1 cellular context compared by ENCODE assay signal in the genomic region with DNA sequence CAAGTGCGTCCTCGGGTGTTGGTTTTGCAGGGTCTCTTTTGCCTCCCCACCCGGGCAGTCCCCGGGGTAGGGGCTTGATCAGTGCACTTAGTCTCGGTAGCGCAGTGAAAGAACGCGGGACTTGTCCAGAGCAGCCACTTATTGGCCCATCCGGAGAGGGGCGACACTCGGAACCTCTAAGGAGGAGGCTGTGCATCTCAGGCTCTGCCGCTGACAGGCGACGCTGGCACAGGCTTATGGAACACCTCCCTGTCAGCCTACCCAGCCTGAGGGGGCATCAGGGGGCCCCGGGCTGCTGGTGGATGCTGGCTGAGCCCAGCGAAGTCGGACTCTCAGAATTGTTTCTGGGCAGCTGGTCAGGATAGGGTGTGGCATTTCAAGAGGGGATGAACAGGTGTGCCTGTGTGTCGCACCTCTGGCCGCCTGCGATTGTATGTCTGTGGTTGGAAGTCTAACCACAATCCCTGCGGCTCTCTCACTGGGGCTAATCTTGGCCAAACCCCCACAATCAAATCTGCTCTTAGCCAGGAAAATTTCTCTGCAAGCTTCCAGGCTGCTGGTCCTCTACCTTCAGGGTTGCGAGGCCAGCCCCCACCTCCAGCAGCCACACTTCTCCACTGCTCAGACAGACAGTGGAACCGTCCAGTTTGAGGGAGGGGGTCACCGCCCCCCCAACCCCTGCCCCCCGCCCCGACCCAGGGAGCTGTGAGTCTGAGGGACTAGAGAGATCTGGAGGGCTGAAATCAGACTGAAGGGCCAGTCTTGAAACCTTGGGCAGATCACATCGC.
A peak's percentile ranks its signal among the peaks of the same experiment; 100 is the strongest.
TF ChIP-seq lines count a peak whose summit lies in the region.

No MANE protein-coding gene starts in this region.

TF ChIP-seq in K562, 482 proteins besides CTCF, POLR2A, EP300 and RAD21 (continued from another document and continues in another):
- TF ChIP-seq, protein P1, sequence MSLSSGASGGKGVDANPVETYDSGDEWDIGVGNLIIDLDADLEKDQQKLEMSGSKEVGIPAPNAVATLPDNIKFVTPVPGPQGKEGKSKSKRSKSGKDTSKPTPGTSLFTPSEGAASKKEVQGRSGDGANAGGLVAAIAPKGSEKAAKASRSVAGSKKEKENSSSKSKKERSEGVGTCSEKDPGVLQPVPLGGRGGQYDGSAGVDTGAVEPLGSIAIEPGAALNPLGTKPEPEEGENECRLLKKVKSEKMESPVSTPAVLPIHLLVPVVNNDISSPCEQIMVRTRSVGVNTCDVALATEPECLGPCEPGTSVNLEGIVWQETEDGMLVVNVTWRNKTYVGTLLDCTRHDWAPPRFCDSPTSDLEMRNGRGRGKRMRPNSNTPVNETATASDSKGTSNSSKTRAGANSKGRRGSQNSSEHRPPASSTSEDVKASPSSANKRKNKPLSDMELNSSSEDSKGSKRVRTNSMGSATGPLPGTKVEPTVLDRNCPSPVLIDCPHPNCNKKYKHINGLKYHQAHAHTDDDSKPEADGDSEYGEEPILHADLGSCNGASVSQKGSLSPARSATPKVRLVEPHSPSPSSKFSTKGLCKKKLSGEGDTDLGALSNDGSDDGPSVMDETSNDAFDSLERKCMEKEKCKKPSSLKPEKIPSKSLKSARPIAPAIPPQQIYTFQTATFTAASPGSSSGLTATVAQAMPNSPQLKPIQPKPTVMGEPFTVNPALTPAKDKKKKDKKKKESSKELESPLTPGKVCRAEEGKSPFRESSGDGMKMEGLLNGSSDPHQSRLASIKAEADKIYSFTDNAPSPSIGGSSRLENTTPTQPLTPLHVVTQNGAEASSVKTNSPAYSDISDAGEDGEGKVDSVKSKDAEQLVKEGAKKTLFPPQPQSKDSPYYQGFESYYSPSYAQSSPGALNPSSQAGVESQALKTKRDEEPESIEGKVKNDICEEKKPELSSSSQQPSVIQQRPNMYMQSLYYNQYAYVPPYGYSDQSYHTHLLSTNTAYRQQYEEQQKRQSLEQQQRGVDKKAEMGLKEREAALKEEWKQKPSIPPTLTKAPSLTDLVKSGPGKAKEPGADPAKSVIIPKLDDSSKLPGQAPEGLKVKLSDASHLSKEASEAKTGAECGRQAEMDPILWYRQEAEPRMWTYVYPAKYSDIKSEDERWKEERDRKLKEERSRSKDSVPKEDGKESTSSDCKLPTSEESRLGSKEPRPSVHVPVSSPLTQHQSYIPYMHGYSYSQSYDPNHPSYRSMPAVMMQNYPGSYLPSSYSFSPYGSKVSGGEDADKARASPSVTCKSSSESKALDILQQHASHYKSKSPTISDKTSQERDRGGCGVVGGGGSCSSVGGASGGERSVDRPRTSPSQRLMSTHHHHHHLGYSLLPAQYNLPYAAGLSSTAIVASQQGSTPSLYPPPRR (CRISPR knock-in tag; IDR thresholded peaks at IDR 0.05; ENCODE audit: borderline replicate concordance) = no peak
- TF ChIP-seq, protein P2, sequence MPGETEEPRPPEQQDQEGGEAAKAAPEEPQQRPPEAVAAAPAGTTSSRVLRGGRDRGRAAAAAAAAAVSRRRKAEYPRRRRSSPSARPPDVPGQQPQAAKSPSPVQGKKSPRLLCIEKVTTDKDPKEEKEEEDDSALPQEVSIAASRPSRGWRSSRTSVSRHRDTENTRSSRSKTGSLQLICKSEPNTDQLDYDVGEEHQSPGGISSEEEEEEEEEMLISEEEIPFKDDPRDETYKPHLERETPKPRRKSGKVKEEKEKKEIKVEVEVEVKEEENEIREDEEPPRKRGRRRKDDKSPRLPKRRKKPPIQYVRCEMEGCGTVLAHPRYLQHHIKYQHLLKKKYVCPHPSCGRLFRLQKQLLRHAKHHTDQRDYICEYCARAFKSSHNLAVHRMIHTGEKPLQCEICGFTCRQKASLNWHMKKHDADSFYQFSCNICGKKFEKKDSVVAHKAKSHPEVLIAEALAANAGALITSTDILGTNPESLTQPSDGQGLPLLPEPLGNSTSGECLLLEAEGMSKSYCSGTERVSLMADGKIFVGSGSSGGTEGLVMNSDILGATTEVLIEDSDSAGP (CRISPR knock-in tag; IDR thresholded peaks at IDR 0.05) = no peak
- TF ChIP-seq ELF1 (tag; IDR thresholded peaks at IDR 0.05) = no peak; the same call in 1 of the 2 replicates
- TF ChIP-seq, protein P3, sequence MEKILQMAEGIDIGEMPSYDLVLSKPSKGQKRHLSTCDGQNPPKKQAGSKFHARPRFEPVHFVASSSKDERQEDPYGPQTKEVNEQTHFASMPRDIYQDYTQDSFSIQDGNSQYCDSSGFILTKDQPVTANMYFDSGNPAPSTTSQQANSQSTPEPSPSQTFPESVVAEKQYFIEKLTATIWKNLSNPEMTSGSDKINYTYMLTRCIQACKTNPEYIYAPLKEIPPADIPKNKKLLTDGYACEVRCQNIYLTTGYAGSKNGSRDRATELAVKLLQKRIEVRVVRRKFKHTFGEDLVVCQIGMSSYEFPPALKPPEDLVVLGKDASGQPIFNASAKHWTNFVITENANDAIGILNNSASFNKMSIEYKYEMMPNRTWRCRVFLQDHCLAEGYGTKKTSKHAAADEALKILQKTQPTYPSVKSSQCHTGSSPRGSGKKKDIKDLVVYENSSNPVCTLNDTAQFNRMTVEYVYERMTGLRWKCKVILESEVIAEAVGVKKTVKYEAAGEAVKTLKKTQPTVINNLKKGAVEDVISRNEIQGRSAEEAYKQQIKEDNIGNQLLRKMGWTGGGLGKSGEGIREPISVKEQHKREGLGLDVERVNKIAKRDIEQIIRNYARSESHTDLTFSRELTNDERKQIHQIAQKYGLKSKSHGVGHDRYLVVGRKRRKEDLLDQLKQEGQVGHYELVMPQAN (IDR thresholded peaks at IDR 0.05; ENCODE audit: borderline replicate concordance) = no peak
- TF ChIP-seq, protein P4, sequence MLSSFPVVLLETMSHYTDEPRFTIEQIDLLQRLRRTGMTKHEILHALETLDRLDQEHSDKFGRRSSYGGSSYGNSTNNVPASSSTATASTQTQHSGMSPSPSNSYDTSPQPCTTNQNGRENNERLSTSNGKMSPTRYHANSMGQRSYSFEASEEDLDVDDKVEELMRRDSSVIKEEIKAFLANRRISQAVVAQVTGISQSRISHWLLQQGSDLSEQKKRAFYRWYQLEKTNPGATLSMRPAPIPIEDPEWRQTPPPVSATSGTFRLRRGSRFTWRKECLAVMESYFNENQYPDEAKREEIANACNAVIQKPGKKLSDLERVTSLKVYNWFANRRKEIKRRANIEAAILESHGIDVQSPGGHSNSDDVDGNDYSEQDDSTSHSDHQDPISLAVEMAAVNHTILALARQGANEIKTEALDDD (IDR thresholded peaks at IDR 0.05) = no peak
- no peak for TF ChIP-seq NR2C2 (CRISPR knock-in tag; IDR thresholded peaks at IDR 0.05)
- no peak for TF ChIP-seq NR2C2 (tag; IDR thresholded peaks at IDR 0.05)
- TF ChIP-seq ZNF41 (CRISPR knock-in tag; conservative IDR thresholded peaks at IDR 0.05) = no peak
- TF ChIP-seq, protein P5, sequence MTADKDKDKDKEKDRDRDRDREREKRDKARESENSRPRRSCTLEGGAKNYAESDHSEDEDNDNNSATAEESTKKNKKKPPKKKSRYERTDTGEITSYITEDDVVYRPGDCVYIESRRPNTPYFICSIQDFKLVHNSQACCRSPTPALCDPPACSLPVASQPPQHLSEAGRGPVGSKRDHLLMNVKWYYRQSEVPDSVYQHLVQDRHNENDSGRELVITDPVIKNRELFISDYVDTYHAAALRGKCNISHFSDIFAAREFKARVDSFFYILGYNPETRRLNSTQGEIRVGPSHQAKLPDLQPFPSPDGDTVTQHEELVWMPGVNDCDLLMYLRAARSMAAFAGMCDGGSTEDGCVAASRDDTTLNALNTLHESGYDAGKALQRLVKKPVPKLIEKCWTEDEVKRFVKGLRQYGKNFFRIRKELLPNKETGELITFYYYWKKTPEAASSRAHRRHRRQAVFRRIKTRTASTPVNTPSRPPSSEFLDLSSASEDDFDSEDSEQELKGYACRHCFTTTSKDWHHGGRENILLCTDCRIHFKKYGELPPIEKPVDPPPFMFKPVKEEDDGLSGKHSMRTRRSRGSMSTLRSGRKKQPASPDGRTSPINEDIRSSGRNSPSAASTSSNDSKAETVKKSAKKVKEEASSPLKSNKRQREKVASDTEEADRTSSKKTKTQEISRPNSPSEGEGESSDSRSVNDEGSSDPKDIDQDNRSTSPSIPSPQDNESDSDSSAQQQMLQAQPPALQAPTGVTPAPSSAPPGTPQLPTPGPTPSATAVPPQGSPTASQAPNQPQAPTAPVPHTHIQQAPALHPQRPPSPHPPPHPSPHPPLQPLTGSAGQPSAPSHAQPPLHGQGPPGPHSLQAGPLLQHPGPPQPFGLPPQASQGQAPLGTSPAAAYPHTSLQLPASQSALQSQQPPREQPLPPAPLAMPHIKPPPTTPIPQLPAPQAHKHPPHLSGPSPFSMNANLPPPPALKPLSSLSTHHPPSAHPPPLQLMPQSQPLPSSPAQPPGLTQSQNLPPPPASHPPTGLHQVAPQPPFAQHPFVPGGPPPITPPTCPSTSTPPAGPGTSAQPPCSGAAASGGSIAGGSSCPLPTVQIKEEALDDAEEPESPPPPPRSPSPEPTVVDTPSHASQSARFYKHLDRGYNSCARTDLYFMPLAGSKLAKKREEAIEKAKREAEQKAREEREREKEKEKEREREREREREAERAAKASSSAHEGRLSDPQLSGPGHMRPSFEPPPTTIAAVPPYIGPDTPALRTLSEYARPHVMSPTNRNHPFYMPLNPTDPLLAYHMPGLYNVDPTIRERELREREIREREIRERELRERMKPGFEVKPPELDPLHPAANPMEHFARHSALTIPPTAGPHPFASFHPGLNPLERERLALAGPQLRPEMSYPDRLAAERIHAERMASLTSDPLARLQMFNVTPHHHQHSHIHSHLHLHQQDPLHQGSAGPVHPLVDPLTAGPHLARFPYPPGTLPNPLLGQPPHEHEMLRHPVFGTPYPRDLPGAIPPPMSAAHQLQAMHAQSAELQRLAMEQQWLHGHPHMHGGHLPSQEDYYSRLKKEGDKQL (CRISPR knock-in tag; IDR thresholded peaks at IDR 0.05; ENCODE audit: borderline replicate concordance) = no peak
- TF ChIP-seq, protein P6, sequence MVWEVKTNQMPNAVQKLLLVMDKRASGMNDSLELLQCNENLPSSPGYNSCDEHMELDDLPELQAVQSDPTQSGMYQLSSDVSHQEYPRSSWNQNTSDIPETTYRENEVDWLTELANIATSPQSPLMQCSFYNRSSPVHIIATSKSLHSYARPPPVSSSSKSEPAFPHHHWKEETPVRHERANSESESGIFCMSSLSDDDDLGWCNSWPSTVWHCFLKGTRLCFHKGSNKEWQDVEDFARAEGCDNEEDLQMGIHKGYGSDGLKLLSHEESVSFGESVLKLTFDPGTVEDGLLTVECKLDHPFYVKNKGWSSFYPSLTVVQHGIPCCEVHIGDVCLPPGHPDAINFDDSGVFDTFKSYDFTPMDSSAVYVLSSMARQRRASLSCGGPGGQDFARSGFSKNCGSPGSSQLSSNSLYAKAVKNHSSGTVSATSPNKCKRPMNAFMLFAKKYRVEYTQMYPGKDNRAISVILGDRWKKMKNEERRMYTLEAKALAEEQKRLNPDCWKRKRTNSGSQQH (CRISPR knock-in tag; IDR thresholded peaks at IDR 0.05) = no peak
- TF ChIP-seq HMG20A (CRISPR knock-in tag; conservative IDR thresholded peaks at IDR 0.05) = no peak
- no peak for TF ChIP-seq SMARCB1 (IDR thresholded peaks at IDR 0.05; ENCODE audit: insufficient read length, low read depth)
- no peak for TF ChIP-seq HEY1 (CRISPR knock-in tag; IDR thresholded peaks at IDR 0.05; ENCODE audit: borderline replicate concordance)
- TF ChIP-seq BRCA1 (IDR thresholded peaks at IDR 0.05) = no peak
- TF ChIP-seq BRCA1 (CRISPR knock-in tag; IDR thresholded peaks at IDR 0.05) = no peak
- TF ChIP-seq SOX6 (IDR thresholded peaks at IDR 0.05) = no peak
- TF ChIP-seq GTF2A2 (tag; IDR thresholded peaks at IDR 0.05) = no peak
- TF ChIP-seq HDAC2 (IDR thresholded peaks at IDR 0.05) = peak; percentile 14; the same call in 1 of the 2 replicates
- TF ChIP-seq RBM34 (IDR thresholded peaks at IDR 0.05; ENCODE audit: borderline replicate concordance, insufficient read depth, low read length) = no peak
- TF ChIP-seq, protein P7, sequence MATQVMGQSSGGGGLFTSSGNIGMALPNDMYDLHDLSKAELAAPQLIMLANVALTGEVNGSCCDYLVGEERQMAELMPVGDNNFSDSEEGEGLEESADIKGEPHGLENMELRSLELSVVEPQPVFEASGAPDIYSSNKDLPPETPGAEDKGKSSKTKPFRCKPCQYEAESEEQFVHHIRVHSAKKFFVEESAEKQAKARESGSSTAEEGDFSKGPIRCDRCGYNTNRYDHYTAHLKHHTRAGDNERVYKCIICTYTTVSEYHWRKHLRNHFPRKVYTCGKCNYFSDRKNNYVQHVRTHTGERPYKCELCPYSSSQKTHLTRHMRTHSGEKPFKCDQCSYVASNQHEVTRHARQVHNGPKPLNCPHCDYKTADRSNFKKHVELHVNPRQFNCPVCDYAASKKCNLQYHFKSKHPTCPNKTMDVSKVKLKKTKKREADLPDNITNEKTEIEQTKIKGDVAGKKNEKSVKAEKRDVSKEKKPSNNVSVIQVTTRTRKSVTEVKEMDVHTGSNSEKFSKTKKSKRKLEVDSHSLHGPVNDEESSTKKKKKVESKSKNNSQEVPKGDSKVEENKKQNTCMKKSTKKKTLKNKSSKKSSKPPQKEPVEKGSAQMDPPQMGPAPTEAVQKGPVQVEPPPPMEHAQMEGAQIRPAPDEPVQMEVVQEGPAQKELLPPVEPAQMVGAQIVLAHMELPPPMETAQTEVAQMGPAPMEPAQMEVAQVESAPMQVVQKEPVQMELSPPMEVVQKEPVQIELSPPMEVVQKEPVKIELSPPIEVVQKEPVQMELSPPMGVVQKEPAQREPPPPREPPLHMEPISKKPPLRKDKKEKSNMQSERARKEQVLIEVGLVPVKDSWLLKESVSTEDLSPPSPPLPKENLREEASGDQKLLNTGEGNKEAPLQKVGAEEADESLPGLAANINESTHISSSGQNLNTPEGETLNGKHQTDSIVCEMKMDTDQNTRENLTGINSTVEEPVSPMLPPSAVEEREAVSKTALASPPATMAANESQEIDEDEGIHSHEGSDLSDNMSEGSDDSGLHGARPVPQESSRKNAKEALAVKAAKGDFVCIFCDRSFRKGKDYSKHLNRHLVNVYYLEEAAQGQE (CRISPR knock-in tag; IDR thresholded peaks at IDR 0.05; ENCODE audit: low read depth) = no peak
- no peak for TF ChIP-seq MTA3 (IDR thresholded peaks at IDR 0.05; ENCODE audit: borderline replicate concordance)
- no peak for TF ChIP-seq ZNF707 (CRISPR knock-in tag; conservative IDR thresholded peaks at IDR 0.05)
- no peak for TF ChIP-seq FOXJ3 (CRISPR knock-in tag; IDR thresholded peaks at IDR 0.05)
- no peak for TF ChIP-seq DDX20 (tag; IDR thresholded peaks at IDR 0.05; ENCODE audit: low read depth)
- TF ChIP-seq TCF7L2 (IDR thresholded peaks at IDR 0.05; ENCODE audit: low read depth, low read length) = no peak
- TF ChIP-seq U2AF2 (optimal IDR thresholded peaks at IDR 0.05; ENCODE audit: low read depth, low read length) = no peak
- TF ChIP-seq ATF1 (CRISPR knock-in tag; IDR thresholded peaks at IDR 0.05) = no peak
- TF ChIP-seq ATF1 (tag; IDR thresholded peaks at IDR 0.05) = no peak
- TF ChIP-seq YBX1 (IDR thresholded peaks at IDR 0.05) = no peak
- TF ChIP-seq RUNX1 (IDR thresholded peaks at IDR 0.05; ENCODE audit: low read depth) = peak; percentile 89; the same call in 1 of the 2 replicates
- TF ChIP-seq ZNF175 (CRISPR knock-in tag; IDR thresholded peaks at IDR 0.05; ENCODE audit: low read depth) = no peak
- no peak for TF ChIP-seq ZNF347 (CRISPR knock-in tag; IDR thresholded peaks at IDR 0.05; ENCODE audit: low read depth)
- TF ChIP-seq NUFIP1 (IDR thresholded peaks at IDR 0.05; ENCODE audit: partially characterized antibody) = no peak
- TF ChIP-seq GABPB1 (CRISPR knock-in tag; IDR thresholded peaks at IDR 0.05) = no peak
- TF ChIP-seq TGIF2 (CRISPR knock-in tag; IDR thresholded peaks at IDR 0.05) = no peak
- TF ChIP-seq CC2D1A (IDR thresholded peaks at IDR 0.05) = no peak
- TF ChIP-seq BRD9 (IDR thresholded peaks at IDR 0.05; ENCODE audit: low read depth, partially characterized antibody) = no peak
